8 cellular contexts compared by ENCODE assay signal in the genomic region with DNA sequence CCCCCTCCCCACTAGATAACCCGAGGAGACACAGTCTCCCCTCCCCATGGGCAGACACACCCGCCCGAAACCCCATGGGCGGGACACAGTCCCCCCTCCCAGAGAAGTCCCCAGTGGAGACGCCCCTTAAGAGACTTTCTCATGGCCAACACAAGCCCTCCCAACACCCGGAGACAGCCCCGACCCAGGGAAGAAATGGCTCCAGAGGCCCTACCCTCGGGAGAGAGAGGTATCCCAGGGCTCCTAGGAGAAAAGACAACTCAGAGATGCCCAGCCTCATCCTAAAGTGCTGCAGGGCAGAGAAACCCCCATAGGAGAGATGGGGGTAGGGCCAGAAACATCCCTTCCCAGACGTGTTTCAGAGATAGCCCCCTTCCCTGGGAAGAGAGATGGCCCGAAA. TPM values are rescaled to one million over a fixed set of nuclear protein-coding genes. Genes with fewer than 3 reads are reported as not detected.
A peak's percentile ranks its signal among the peaks of the same experiment; 100 is the strongest.
DNase-seq lines count a peak whose midpoint lies in the region; ATAC-seq and TF ChIP-seq lines count a peak whose summit lies in the region.

No MANE protein-coding gene starts in this region.

- peak overlapping the region in 3 of 10 experiments; percentile 32 to 41 (median 34); a peak in 3 of 20 replicates for H3K4me3 ChIP-seq in BLaER1 treated with 17β-estradiol and CSF1 and Interleukin-3, amounts not matched to agents 10 nM and 100 nM
- H3K4me3 ChIP-seq in Loucy (ENCODE audit: low read length, poor library complexity, severe bottlenecking) (peak overlapping the region; percentile 13), duodenal mucosa (ENCODE audit: low read depth in 1 of 2, low read length in 2 of 2) (no peak overlapping the region)

- H3K9me3 Mint-ChIP-seq in osteocyte (ENCODE audit: unreplicated experiment) = no peaks in the 10 kb centered on the region

- DNase-seq in osteocyte (ENCODE audit: extremely low spot score, unreplicated experiment) (no peak), middle frontal gyrus (ENCODE audit: extremely low spot score, low spot score) (no peak), HuH-7 (ENCODE audit: low spot score) (no peak), NCI-H446 (lab: John Stamatoyannopoulos, UW) (no peak)

- no peaks in the 10 kb centered on the region for H3K36me3 Mint-ChIP-seq in osteocyte (ENCODE audit: unreplicated experiment)

- no peak for TF ChIP-seq CTCF in Loucy (conservative IDR thresholded peaks at IDR 0.05; ENCODE audit: low read length)
- no peak for TF ChIP-seq CTCF in osteocyte (IDR thresholded peaks at IDR 0.05)

- no peaks in the 10 kb centered on the region for H3F3A ChIP-seq in Loucy (ENCODE audit: low read depth)

- no peak for ATAC-seq in HG03378 (IDR thresholded peaks at IDR 0.05; ENCODE audit: unreplicated experiment)

- H3K36me3 ChIP-seq in BLaER1 treated with 17β-estradiol and CSF1 and Interleukin-3, amounts not matched to agents 10 nM and 100 nM = no peaks in the 10 kb centered on the region
- H3K36me3 ChIP-seq in Loucy (ENCODE audit: insufficient read depth, low read length) = no peaks in the 10 kb centered on the region
- peaks cover 0 to 7% of the 10 kb centered on the region in 2 donors for H3K36me3 ChIP-seq in duodenal mucosa (ENCODE audit: control insufficient read depth in 1 of 2, insufficient read depth in 2 of 2, low read length in 2 of 2)

- 0 out of 22 replicates have a peak overlapping the region, but pooled peaks of 2 of the 11 experiments have one; percentile 18 to 29 for H3K9ac ChIP-seq in BLaER1 treated with 17β-estradiol and CSF1 and Interleukin-3, amounts not matched to agents 10 nM and 100 nM
- H3K9ac ChIP-seq in Loucy (ENCODE audit: low read depth, low read length, poor library complexity, severe bottlenecking) (no peak overlapping the region), duodenal mucosa (ENCODE audit: low read depth in 1 of 2, low read length in 2 of 2) (no peak overlapping the region)

- no peaks in the 10 kb centered on the region for H3K27me3 ChIP-seq in BLaER1 treated with 17β-estradiol and CSF1 and Interleukin-3, amounts not matched to agents 10 nM and 100 nM
- no peaks in the 10 kb centered on the region for H3K27me3 ChIP-seq in Loucy (ENCODE audit: insufficient read depth, low read length, poor library complexity, severe bottlenecking)
- H3K27me3 ChIP-seq in duodenal mucosa (ENCODE audit: control insufficient read depth in 1 of 2, insufficient read depth in 2 of 2, low read length in 2 of 2) = no peaks in the 10 kb centered on the region

- H3K4me2 ChIP-seq in BLaER1 treated with 17β-estradiol and CSF1 and Interleukin-3, amounts not matched to agents 10 nM and 100 nM = peak overlapping the region in 10 of 11 experiments; percentile 43 to 75 (median 70); a peak in 17 of 22 replicates
- peak overlapping the region; percentile 32 for H3K4me2 ChIP-seq in Loucy (ENCODE audit: low read depth, low read length, poor library complexity, severe bottlenecking)

- H3K9me2 ChIP-seq in Loucy (replicated peaks; ENCODE audit: low read depth, low read length) = no peaks in the 10 kb centered on the region

- H3K27ac Mint-ChIP-seq in osteocyte (ENCODE audit: unreplicated experiment) = peak overlapping the region; percentile 89

- H2AFZ ChIP-seq in Loucy (ENCODE audit: low read length) = no peak overlapping the region

- H3K4me3 Mint-ChIP-seq in osteocyte (ENCODE audit: unreplicated experiment) = peak overlapping the region; percentile 64

- no peaks in the 10 kb centered on the region for H3K9me3 ChIP-seq in BLaER1 treated with 17β-estradiol and CSF1 and Interleukin-3, amounts not matched to agents 10 nM and 100 nM (replicated peaks in 1 of 11)
- H3K9me3 ChIP-seq in Loucy (ENCODE audit: insufficient read depth, low read depth, low read length) (no peaks in the 10 kb centered on the region), duodenal mucosa (ENCODE audit: control insufficient read depth in 1 of 2, low read length in 2 of 2) (no peaks in the 10 kb centered on the region)

- no peaks in the 10 kb centered on the region for H4K20me1 ChIP-seq in BLaER1 treated with 17β-estradiol and CSF1 and Interleukin-3, amounts not matched to agents 10 nM and 100 nM
- no peaks in the 10 kb centered on the region for H4K20me1 ChIP-seq in Loucy (ENCODE audit: insufficient read depth, low read length, poor library complexity, severe bottlenecking)

- H3K4me1 ChIP-seq in BLaER1 treated with 17β-estradiol and CSF1 and Interleukin-3, amounts not matched to agents 10 nM and 100 nM = peaks cover 18 to 72% (median 54%) of the 10 kb centered on the region in 10 experiments
- peaks cover 12% of the 10 kb centered on the region for H3K4me1 ChIP-seq in Loucy (ENCODE audit: insufficient read depth, low read length, poor library complexity, severe bottlenecking)
- H3K4me1 ChIP-seq in duodenal mucosa (ENCODE audit: control insufficient read depth in 1 of 2, insufficient read depth in 2 of 2, low read length in 2 of 2) = peaks cover 25 to 37% of the 10 kb centered on the region in 2 donors

- H3K79me2 ChIP-seq in Loucy (ENCODE audit: insufficient read depth, low read length) = no peaks in the 10 kb centered on the region

- no peaks in the 10 kb centered on the region for H3K27me3 Mint-ChIP-seq in osteocyte (ENCODE audit: unreplicated experiment)

- H3K4me1 Mint-ChIP-seq in osteocyte (ENCODE audit: unreplicated experiment) = peaks cover 18% of the 10 kb centered on the region

- peak overlapping the region in 5 of 11 experiments; percentile 34 to 54 (median 39); a peak in 6 of 22 replicates for H3K27ac ChIP-seq in BLaER1 treated with 17β-estradiol and CSF1 and Interleukin-3, amounts not matched to agents 10 nM and 100 nM
- H3K27ac ChIP-seq in duodenal mucosa (ENCODE audit: low read depth, low read length) = peak overlapping the region; percentile 39

RNA-seq across cellular contexts. Expression of a gene that starts 27.4 kb away (rescaled TPM):
- 6.3 and 7.3 TPM in 2 replicates for total RNA-seq in osteocyte
